Comparison of ENCODE assay signal across 1 cellular context in the genomic region with DNA sequence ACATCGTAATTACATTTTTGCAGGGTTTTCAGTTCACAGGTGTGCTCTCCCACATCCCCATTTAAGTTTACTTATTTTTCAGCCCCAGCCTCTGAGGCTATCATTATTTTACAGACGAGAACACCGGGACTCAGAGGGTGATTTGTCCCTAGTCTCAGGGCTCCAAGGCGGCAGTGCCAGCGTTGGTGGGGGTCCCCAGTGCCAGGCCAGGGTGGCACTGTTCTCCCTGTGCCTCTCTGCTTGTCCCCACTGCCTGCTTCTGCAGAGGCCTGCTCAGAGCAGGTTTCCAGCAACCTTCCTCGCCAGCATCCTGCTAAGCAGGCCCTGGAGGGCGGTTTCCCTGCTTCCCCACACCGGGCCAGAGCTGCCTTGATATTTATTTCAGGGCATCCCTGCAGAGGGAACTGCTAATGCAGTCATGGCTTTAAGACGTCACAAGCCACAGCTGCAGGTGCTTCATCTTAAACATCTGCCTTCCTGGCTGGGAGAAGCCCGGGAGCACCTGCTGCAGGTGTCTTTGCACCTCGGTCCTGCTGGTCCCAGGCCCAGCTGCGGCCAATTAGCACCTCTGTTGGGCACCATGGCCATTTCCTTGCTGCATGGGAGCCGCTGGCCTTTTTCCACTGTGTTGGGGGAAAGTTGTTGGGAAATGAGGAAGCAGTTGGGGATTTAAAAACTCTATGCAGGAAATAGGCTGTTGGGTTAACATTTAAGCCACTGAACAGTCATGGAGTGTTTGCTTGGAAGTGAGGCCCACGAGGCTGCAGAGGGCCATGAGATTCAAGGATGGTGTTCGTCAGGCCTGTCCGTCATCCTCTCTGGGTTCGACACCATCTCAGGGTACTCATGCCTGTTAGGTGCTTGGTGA.
A peak's percentile ranks its signal among the peaks of the same experiment; 100 is the strongest.
TF ChIP-seq lines count a peak whose summit lies in the region.

No MANE protein-coding gene starts in this region.

TF ChIP-seq in HepG2, 621 proteins besides CTCF, POLR2A, EP300 and RAD21 (continued from another document and continues in another):
- TF ChIP-seq, protein P1, sequence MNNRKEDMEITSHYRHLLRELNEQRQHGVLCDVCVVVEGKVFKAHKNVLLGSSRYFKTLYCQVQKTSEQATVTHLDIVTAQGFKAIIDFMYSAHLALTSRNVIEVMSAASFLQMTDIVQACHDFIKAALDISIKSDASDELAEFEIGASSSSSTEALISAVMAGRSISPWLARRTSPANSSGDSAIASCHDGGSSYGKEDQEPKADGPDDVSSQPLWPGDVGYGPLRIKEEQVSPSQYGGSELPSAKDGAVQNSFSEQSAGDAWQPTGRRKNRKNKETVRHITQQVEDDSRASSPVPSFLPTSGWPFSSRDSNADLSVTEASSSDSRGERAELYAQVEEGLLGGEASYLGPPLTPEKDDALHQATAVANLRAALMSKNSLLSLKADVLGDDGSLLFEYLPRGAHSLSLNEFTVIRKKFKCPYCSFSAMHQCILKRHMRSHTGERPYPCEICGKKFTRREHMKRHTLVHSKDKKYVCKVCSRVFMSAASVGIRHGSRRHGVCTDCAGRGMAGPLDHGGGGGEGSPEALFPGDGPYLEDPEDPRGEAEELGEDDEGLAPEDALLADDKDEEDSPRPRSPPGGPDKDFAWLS (CRISPR knock-in tag; IDR thresholded peaks at IDR 0.05; ENCODE audit: borderline replicate concordance), result no peak; the same call in 1 of the 2 replicates
- TF ChIP-seq YEATS4 (CRISPR knock-in tag; IDR thresholded peaks at IDR 0.05; ENCODE audit: borderline replicate concordance) (peak; percentile 81; the same call in 1 of the 2 replicates), U2AF2 (IDR thresholded peaks at IDR 0.05; ENCODE audit: low read depth, low read length) (no peak), ZFX (CRISPR knock-in tag; IDR thresholded peaks at IDR 0.05; ENCODE audit: low read depth) (peak; percentile 87), IKZF4 (CRISPR knock-in tag; IDR thresholded peaks at IDR 0.05; ENCODE audit: borderline replicate concordance, low read depth, not compliant biosample characterization) (peak; percentile 34), ZSCAN21 (CRISPR knock-in tag; IDR thresholded peaks at IDR 0.05; ENCODE audit: borderline replicate concordance) (0 out of 2 replicates have a peak, but pooled peaks have one; percentile 65), KLF16 (CRISPR knock-in tag; IDR thresholded peaks at IDR 0.05) (no peak), PLSCR1 (CRISPR knock-in tag; IDR thresholded peaks at IDR 0.05; ENCODE audit: borderline replicate concordance) (no peak), NR2F1 (CRISPR knock-in tag; IDR thresholded peaks at IDR 0.05) (no peak), FOXC1 (CRISPR knock-in tag; IDR thresholded peaks at IDR 0.05; ENCODE audit: borderline replicate concordance) (peak; percentile 68; the same call in 1 of the 2 replicates), ZNF839 (CRISPR knock-in tag; IDR thresholded peaks at IDR 0.05; ENCODE audit: borderline replicate concordance) (no peak; the same call in 1 of the 2 replicates), AGO2 (optimal IDR thresholded peaks at IDR 0.05; ENCODE audit: low read depth, low read length) (no peak), GTF3A (CRISPR knock-in tag; conservative IDR thresholded peaks at IDR 0.05) (no peak), PRDM4 (CRISPR knock-in tag; IDR thresholded peaks at IDR 0.05; ENCODE audit: borderline replicate concordance) (no peak), ZNF772 (CRISPR knock-in tag; IDR thresholded peaks at IDR 0.05) (no peak), ZFP41 (CRISPR knock-in tag; IDR thresholded peaks at IDR 0.05; ENCODE audit: borderline replicate concordance) (0 out of 2 replicates have a peak, but pooled peaks have one; percentile 11), RCOR2 (CRISPR knock-in tag; IDR thresholded peaks at IDR 0.05) (peak; percentile 78; the same call in 1 of the 2 replicates), POGZ (CRISPR knock-in tag; IDR thresholded peaks at IDR 0.05) (peak; percentile 29; the same call in 1 of the 2 replicates), FOXP4 (CRISPR knock-in tag; IDR thresholded peaks at IDR 0.05) (peak; percentile 55), MATR3 (CRISPR knock-in tag; IDR thresholded peaks at IDR 0.05) (no peak), IKZF5 (CRISPR knock-in tag; IDR thresholded peaks at IDR 0.05) (peak; percentile 72), ZNF782 (CRISPR knock-in tag; IDR thresholded peaks at IDR 0.05; ENCODE audit: borderline replicate concordance) (peak; percentile 68; the same call in 1 of the 2 replicates), ARHGAP35 (CRISPR knock-in tag; IDR thresholded peaks at IDR 0.05; ENCODE audit: borderline replicate concordance) (no peak), ZNF547 (CRISPR knock-in tag; IDR thresholded peaks at IDR 0.05) (0 out of 2 replicates have a peak, but pooled peaks have one; percentile 4), KLF9 (CRISPR knock-in tag; IDR thresholded peaks at IDR 0.05; ENCODE audit: low read depth) (no peak), KDM3A (CRISPR knock-in tag; IDR thresholded peaks at IDR 0.05; ENCODE audit: low read depth) (no peak), TCF7L2 (IDR thresholded peaks at IDR 0.05; ENCODE audit: low read depth, low read length) (no peak), ZNF260 (CRISPR knock-in tag; IDR thresholded peaks at IDR 0.05; ENCODE audit: borderline replicate concordance, low read depth) (no peak), PBX2 (CRISPR knock-in tag; IDR thresholded peaks at IDR 0.05) (peak; percentile 69), HDAC2 (CRISPR knock-in tag; IDR thresholded peaks at IDR 0.05) (peak; percentile 77), ZNF546 (CRISPR knock-in tag; conservative IDR thresholded peaks at IDR 0.05) (no peak; the same call in 1 of the 2 replicates), GPN1 (CRISPR knock-in tag; IDR thresholded peaks at IDR 0.05; ENCODE audit: borderline replicate concordance) (no peak), ZNF558 (CRISPR knock-in tag; IDR thresholded peaks at IDR 0.05; ENCODE audit: borderline replicate concordance) (0 out of 2 replicates have a peak, but pooled peaks have one; percentile 44), KDM2A (CRISPR knock-in tag; IDR thresholded peaks at IDR 0.05; ENCODE audit: borderline replicate concordance, low read depth) (peak; percentile 42; the same call in 1 of the 2 replicates), HIVEP1 (CRISPR knock-in tag; IDR thresholded peaks at IDR 0.05) (no peak), MAX (IDR thresholded peaks at IDR 0.05) (peak; percentile 94), XRCC5 (optimal IDR thresholded peaks at IDR 0.05; ENCODE audit: low read length) (peak; percentile 45), HNF4A (CRISPR knock-in tag; IDR thresholded peaks at IDR 0.05) (peak; percentile 36), HOXA9 (CRISPR knock-in tag; IDR thresholded peaks at IDR 0.05; ENCODE audit: borderline replicate concordance) (no peak), REPIN1 (CRISPR knock-in tag; IDR thresholded peaks at IDR 0.05; ENCODE audit: borderline replicate concordance, low read depth) (no peak; the same call in 1 of the 2 replicates), ZNF234 (CRISPR knock-in tag; conservative IDR thresholded peaks at IDR 0.05) (no peak), NR2C2 (CRISPR knock-in tag; IDR thresholded peaks at IDR 0.05; ENCODE audit: borderline replicate concordance) (peak; percentile 36; the same call in 1 of the 2 replicates), ZNF33B (CRISPR knock-in tag; IDR thresholded peaks at IDR 0.05) (0 out of 2 replicates have a peak, but pooled peaks have one; percentile 20), ETV5 (CRISPR knock-in tag; IDR thresholded peaks at IDR 0.05; ENCODE audit: borderline replicate concordance) (peak; percentile 69; the same call in 1 of the 2 replicates), ZNF790 (CRISPR knock-in tag; IDR thresholded peaks at IDR 0.05; ENCODE audit: borderline replicate concordance) (peak; percentile 50; the same call in 1 of the 2 replicates), ZNF879 (CRISPR knock-in tag; IDR thresholded peaks at IDR 0.05) (no peak), DMAP1 (CRISPR knock-in tag; IDR thresholded peaks at IDR 0.05) (0 out of 2 replicates have a peak, but pooled peaks have one; percentile 54)
- TF ChIP-seq, protein P2, sequence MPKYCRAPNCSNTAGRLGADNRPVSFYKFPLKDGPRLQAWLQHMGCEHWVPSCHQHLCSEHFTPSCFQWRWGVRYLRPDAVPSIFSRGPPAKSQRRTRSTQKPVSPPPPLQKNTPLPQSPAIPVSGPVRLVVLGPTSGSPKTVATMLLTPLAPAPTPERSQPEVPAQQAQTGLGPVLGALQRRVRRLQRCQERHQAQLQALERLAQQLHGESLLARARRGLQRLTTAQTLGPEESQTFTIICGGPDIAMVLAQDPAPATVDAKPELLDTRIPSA (CRISPR knock-in tag; IDR thresholded peaks at IDR 0.05; ENCODE audit: borderline replicate concordance), result no peak
- TF ChIP-seq, protein P3, sequence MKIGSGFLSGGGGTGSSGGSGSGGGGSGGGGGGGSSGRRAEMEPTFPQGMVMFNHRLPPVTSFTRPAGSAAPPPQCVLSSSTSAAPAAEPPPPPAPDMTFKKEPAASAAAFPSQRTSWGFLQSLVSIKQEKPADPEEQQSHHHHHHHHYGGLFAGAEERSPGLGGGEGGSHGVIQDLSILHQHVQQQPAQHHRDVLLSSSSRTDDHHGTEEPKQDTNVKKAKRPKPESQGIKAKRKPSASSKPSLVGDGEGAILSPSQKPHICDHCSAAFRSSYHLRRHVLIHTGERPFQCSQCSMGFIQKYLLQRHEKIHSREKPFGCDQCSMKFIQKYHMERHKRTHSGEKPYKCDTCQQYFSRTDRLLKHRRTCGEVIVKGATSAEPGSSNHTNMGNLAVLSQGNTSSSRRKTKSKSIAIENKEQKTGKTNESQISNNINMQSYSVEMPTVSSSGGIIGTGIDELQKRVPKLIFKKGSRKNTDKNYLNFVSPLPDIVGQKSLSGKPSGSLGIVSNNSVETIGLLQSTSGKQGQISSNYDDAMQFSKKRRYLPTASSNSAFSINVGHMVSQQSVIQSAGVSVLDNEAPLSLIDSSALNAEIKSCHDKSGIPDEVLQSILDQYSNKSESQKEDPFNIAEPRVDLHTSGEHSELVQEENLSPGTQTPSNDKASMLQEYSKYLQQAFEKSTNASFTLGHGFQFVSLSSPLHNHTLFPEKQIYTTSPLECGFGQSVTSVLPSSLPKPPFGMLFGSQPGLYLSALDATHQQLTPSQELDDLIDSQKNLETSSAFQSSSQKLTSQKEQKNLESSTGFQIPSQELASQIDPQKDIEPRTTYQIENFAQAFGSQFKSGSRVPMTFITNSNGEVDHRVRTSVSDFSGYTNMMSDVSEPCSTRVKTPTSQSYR (CRISPR knock-in tag; IDR thresholded peaks at IDR 0.05; ENCODE audit: borderline replicate concordance), result no peak
- TF ChIP-seq, protein P4, sequence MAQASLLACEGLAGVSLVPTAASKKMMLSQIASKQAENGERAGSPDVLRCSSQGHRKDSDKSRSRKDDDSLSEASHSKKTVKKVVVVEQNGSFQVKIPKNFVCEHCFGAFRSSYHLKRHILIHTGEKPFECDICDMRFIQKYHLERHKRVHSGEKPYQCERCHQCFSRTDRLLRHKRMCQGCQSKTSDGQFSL (CRISPR knock-in tag; IDR thresholded peaks at IDR 0.05), result no peak
